In the genomic region with DNA sequence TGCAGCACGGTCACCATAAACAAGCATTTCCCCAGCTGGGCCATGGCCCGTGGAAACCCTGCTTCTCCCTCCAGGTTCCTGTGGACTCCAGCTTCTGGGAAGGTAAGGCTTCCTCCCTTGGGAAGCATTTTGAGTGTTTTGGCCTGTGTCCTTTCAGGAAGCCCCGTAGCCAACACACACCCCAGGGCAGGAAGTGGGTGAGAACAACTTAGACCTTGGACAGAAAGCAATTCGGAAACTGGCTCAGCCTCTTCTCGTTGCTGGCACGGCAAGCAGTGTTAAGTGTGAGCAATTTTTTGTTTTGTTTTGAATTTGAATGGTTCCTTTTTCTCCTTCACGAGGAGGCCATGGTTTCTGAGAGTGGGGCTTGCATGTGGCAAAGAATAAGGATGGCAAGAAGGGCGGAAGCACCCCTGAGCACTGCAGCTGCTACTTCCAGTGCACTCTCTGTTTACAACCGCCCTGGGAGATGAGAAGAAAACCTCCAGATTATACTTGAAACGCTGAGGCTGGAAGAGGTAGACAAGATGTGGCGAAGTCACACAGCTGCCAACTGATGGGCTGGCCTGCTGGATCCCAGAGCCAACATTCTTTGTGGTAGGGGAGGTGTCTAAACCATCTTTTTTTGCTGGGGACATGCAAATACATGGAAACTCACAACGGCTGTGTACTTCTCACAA, we compare ENCODE assay signal across 12 cellular contexts. TPM values are rescaled to one million over a fixed set of nuclear protein-coding genes. Genes with fewer than 3 reads are reported as not detected.
DNase-seq lines count a peak whose midpoint lies in the region; ATAC-seq and TF ChIP-seq lines count a peak whose summit lies in the region.
"Had no signal": no experiment of that assay in that cellular context is flagged by ENCODE, and none has a peak within 500 bp of the region (broad histone marks: within the 10 kb centered on the region; RNA-seq: fewer than 3 reads in every experiment).

No MANE protein-coding gene starts in this region.

- peak overlapping the region; percentile 79 for H3K27ac ChIP-seq in SJCRH30
- no peak overlapping the region for H3K27ac ChIP-seq in right cardiac atrium (ENCODE audit: low read length)
- H3K27ac ChIP-seq in substantia nigra (ENCODE audit: low read depth, low read length, poor library complexity, severe bottlenecking): peak overlapping the region; percentile 16
- H3K27ac ChIP-seq in SK-N-SH (ENCODE audit: low read depth in 2 of 2, low read length in 1 of 2): no peak overlapping the region
- H3K27ac ChIP-seq: SJSA1 had no signal

- CTCF ChIA-PET in SK-N-SH (lab: Yijun Ruan, JAX): interaction anchor here (0.6 to 1.5 kb wide), 2 partner anchors 17 to 360 kb away, joined by 4 read pairs; no protein-coding TSS in a partner anchor

- TF ChIP-seq EP300 in SK-N-SH (IDR thresholded peaks at IDR 0.05; ENCODE audit: borderline replicate concordance in 1 of 2, low read depth in 1 of 2, low read length in 1 of 2): no peak

- TF ChIP-seq RAD21 in SK-N-SH (IDR thresholded peaks at IDR 0.05; ENCODE audit: low read length): no peak

- DNase-seq in activated CD4-positive, alpha-beta T cell treated with anti-CD3 and anti-CD28 coated beads, Interleukin-2, amount 10 ng/mL, durations not matched to agents 24 days and 14 days: peak; percentile 56
- no peak for DNase-seq in activated CD4-positive, alpha-beta T cell treated with anti-CD3 and anti-CD28 coated beads, Interleukin-2, amount 50 U/mL, for 48 hours
- DNase-seq in SJCRH30 (peak; percentile 72 to 80), right cardiac atrium (peak; percentile 42 to 68 (median 64)), substantia nigra (lab: John Stamatoyannopoulos, UW) (peak in 4 of 49 donors; percentile 8 to 18 (median 12)), SK-N-SH (no peak)
- no peak for DNase-seq in stimulated activated naive CD4-positive, alpha-beta T cell treated with Interleukin-2 at 50 U/mL for 16 hours (lab: John Stamatoyannopoulos, UW)
- DNase-seq in NK-92 treated with Interleukin-12 subunit alpha and Interleukin-12 subunit beta, amount 100 ng/mL, for 24 hours (lab: John Stamatoyannopoulos, UW): no peak
- DNase-seq: activated T-cell treated with anti-CD3 and anti-CD28 coated beads for 4 hours had no signal

- peak; percentile 87 to 97 for ATAC-seq in right cardiac atrium
- ATAC-seq: A549 had no signal

- H2AFZ ChIP-seq in SK-N-SH (ENCODE audit: low read depth): no peak overlapping the region

- POLR2A ChIA-PET in SK-N-SH (lab: Yijun Ruan, JAX): no interaction called here

- H3K4me2 ChIP-seq in SK-N-SH: no peak overlapping the region
- H3K4me2 ChIP-seq: A549 had no signal

- H3K9me3 ChIP-seq in SJCRH30 (replicated peaks): no peaks in the 10 kb centered on the region
- no peaks in the 10 kb centered on the region for H3K9me3 ChIP-seq in right cardiac atrium (ENCODE audit: control insufficient read depth, low read length)
- no peaks in the 10 kb centered on the region for H3K9me3 ChIP-seq in SK-N-SH
- H3K9me3 ChIP-seq: A549, SJSA1 had no signal

- H3K27me3 ChIP-seq in SJCRH30 (no peaks in the 10 kb centered on the region), right cardiac atrium (ENCODE audit: control insufficient read depth, insufficient read depth) (no peaks in the 10 kb centered on the region), SK-N-SH (ENCODE audit: insufficient read depth) (no peaks in the 10 kb centered on the region; the same call in 1 of the 2 replicates)
- H3K27me3 ChIP-seq: SJSA1 had no signal

- H3K36me3 ChIP-seq in SJCRH30 (no peaks in the 10 kb centered on the region), SK-N-SH (replicated peaks in 1 of 2; ENCODE audit: control insufficient read depth in 1 of 2, insufficient read depth in 2 of 2, low read length in 1 of 2) (no peaks in the 10 kb centered on the region)
- H3K36me3 ChIP-seq: SJSA1 had no signal

- no peaks in the 10 kb centered on the region for H3K9me3 Mint-ChIP-seq in activated CD4-positive, alpha-beta T cell treated with anti-CD3 and anti-CD28 coated beads, Interleukin-2, amount 10 ng/mL, durations not matched to agents 24 days and 14 days

- intact Hi-C loops in activated CD4-positive, alpha-beta T cell treated with anti-CD3 and anti-CD28 coated beads, Interleukin-2, amount 10 ng/mL, durations not matched to agents 24 days and 14 days (cut with micrococcal nuclease): no loop called here
- intact Hi-C loops in right cardiac atrium (cut with DNase I): no loop called here

- H3F3A ChIP-seq in SK-N-SH (replicated peaks; ENCODE audit: insufficient read depth): no peaks in the 10 kb centered on the region

- TF ChIP-seq CTCF in SK-N-SH (IDR thresholded peaks at IDR 0.05): no peak

- no peaks in the 10 kb centered on the region for H3K79me2 ChIP-seq in SK-N-SH (ENCODE audit: insufficient read depth)

- WGBS in right cardiac atrium: 39% methylated on average over 12 of the region's 12 CpGs
- WGBS in SK-N-SH (ENCODE audit: low lambda C conversion rate): 66% methylated on average over 12 of the region's 12 CpGs

- H3K36me3 Mint-ChIP-seq in activated CD4-positive, alpha-beta T cell treated with anti-CD3 and anti-CD28 coated beads, Interleukin-2, amount 10 ng/mL, durations not matched to agents 24 days and 14 days (ENCODE audit: low read depth): no peaks in the 10 kb centered on the region
- H3K36me3 Mint-ChIP-seq: IgD-negative memory B cell had no signal

- H3K4me1 ChIP-seq in SJCRH30: peaks cover 45% of the 10 kb centered on the region
- H3K4me1 ChIP-seq in right cardiac atrium (ENCODE audit: control insufficient read depth, insufficient read depth, low read length): peaks cover 5% of the 10 kb centered on the region
- peaks cover 0 to 17% of the 10 kb centered on the region in 2 experiments; a peak in 2 of 4 replicates for H3K4me1 ChIP-seq in SK-N-SH (ENCODE audit: control insufficient read depth in 1 of 2, insufficient read depth in 2 of 2, low read depth in 1 of 2, low read length in 1 of 2)

- H4K20me1 ChIP-seq in SK-N-SH (ENCODE audit: insufficient read depth): no peaks in the 10 kb centered on the region

- peaks cover 5% of the 10 kb centered on the region for H3K4me1 Mint-ChIP-seq in activated CD4-positive, alpha-beta T cell treated with anti-CD3 and anti-CD28 coated beads, Interleukin-2, amount 10 ng/mL, durations not matched to agents 24 days and 14 days

- H3K4me3 ChIP-seq in SJCRH30 (peak overlapping the region; percentile 32), right cardiac atrium (ENCODE audit: low read length) (no peak overlapping the region), SK-N-SH (ENCODE audit: low read depth in 2 of 2, low read length in 1 of 2) (no peak overlapping the region)
- H3K4me3 ChIP-seq: A549, SJSA1 had no signal

- H3K27ac Mint-ChIP-seq in activated CD4-positive, alpha-beta T cell treated with anti-CD3 and anti-CD28 coated beads, Interleukin-2, amount 10 ng/mL, durations not matched to agents 24 days and 14 days: no peak overlapping the region

- H3K9me2 ChIP-seq in SK-N-SH: no peaks in the 10 kb centered on the region

- H3K4me3 Mint-ChIP-seq in activated CD4-positive, alpha-beta T cell treated with anti-CD3 and anti-CD28 coated beads, Interleukin-2, amount 10 ng/mL, durations not matched to agents 24 days and 14 days: no peak overlapping the region

- H3K9ac ChIP-seq in SK-N-SH: no peak overlapping the region

- H3K27me3 Mint-ChIP-seq in activated CD4-positive, alpha-beta T cell treated with anti-CD3 and anti-CD28 coated beads, Interleukin-2, amount 10 ng/mL, durations not matched to agents 24 days and 14 days: peaks cover 2% of the 10 kb centered on the region

TF ChIP-seq in SK-N-SH, 30 proteins besides CTCF, POLR2A, EP300 and RAD21 (continues in another document):
- TF ChIP-seq NFIC (IDR thresholded peaks at IDR 0.05; ENCODE audit: borderline replicate concordance) (no peak), POLR2AphosphoS5 (IDR thresholded peaks at IDR 0.05; ENCODE audit: low read depth, low read length) (no peak), RFX5 (IDR thresholded peaks at IDR 0.05; ENCODE audit: low read length) (no peak)
- TF ChIP-seq, protein P1, sequence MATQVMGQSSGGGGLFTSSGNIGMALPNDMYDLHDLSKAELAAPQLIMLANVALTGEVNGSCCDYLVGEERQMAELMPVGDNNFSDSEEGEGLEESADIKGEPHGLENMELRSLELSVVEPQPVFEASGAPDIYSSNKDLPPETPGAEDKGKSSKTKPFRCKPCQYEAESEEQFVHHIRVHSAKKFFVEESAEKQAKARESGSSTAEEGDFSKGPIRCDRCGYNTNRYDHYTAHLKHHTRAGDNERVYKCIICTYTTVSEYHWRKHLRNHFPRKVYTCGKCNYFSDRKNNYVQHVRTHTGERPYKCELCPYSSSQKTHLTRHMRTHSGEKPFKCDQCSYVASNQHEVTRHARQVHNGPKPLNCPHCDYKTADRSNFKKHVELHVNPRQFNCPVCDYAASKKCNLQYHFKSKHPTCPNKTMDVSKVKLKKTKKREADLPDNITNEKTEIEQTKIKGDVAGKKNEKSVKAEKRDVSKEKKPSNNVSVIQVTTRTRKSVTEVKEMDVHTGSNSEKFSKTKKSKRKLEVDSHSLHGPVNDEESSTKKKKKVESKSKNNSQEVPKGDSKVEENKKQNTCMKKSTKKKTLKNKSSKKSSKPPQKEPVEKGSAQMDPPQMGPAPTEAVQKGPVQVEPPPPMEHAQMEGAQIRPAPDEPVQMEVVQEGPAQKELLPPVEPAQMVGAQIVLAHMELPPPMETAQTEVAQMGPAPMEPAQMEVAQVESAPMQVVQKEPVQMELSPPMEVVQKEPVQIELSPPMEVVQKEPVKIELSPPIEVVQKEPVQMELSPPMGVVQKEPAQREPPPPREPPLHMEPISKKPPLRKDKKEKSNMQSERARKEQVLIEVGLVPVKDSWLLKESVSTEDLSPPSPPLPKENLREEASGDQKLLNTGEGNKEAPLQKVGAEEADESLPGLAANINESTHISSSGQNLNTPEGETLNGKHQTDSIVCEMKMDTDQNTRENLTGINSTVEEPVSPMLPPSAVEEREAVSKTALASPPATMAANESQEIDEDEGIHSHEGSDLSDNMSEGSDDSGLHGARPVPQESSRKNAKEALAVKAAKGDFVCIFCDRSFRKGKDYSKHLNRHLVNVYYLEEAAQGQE (IDR thresholded peaks at IDR 0.05; ENCODE audit: low read depth, low read length): no peak

RNA-seq across cellular contexts. Expression of a gene that starts 14.1 kb away (rescaled TPM):
- total RNA-seq in activated CD4-positive, alpha-beta T cell treated with anti-CD3 and anti-CD28 coated beads, Interleukin-2, amount 10 ng/mL, durations not matched to agents 24 days and 14 days: not detected in 2 replicates
- 6.6 and 8.1 TPM in 2 replicates for total RNA-seq in SJCRH30 (2014; rRNA removed; shearing (Covaris generic))
- total RNA-seq in right cardiac atrium: under 1 TPM in 3 of 4 donors, not detected in 1; 0.45 to 0.62 (median 0.46) TPM
- polyA plus RNA-seq in right cardiac atrium (0.50 TPM), SK-N-SH (2012; rRNA removed) (3.0 and 3.8 TPM in 2 replicates)
- 3.9 and 4.5 TPM in 2 replicates for polyA plus RNA-seq in SK-N-SH (2012; cell fraction: cytosol; rRNA removed)
- 0.97 and 1.3 TPM in 2 replicates for polyA plus RNA-seq in SK-N-SH (2012; cell fraction: nucleus; rRNA removed)
- polyA plus RNA-seq: A549, IgD-negative memory B cell had no signal

RNA-seq across cellular contexts. Expression of a gene that starts 17.9 kb away (rescaled TPM):
- not detected in 2 replicates for total RNA-seq in activated CD4-positive, alpha-beta T cell treated with anti-CD3 and anti-CD28 coated beads, Interleukin-2, amount 10 ng/mL, durations not matched to agents 24 days and 14 days
- total RNA-seq in SJCRH30 (2014; rRNA removed; shearing (Covaris generic)): 0.10 and 0.20 TPM in 2 replicates
- total RNA-seq in right cardiac atrium: under 1 TPM; 0.25 to 0.56 (median 0.36) TPM
- polyA plus RNA-seq in right cardiac atrium (0.02 TPM), SK-N-SH (2012; rRNA removed) (0.06 and 0.20 TPM in 2 replicates)
- polyA plus RNA-seq in SK-N-SH (2012; cell fraction: cytosol; rRNA removed): 0.09 TPM in 2 replicates
- 0.11 and 0.23 TPM in 2 replicates for polyA plus RNA-seq in SK-N-SH (2012; cell fraction: nucleus; rRNA removed)
- polyA plus RNA-seq: IgD-negative memory B cell had no signal

Comparison
In these comparisons a context has a peak if more than half of its experiments do, and no peak if none do; other contexts are left out.
1. DNase-seq: peak in activated CD4-positive, alpha-beta T cell treated with anti-CD3 and anti-CD28 coated beads, Interleukin-2, amount 10 ng/mL, durations not matched to agents 24 days and 14 days (single experiment), SJCRH30 (2 of 2) and right cardiac atrium (3 of 3); none in activated CD4-positive, alpha-beta T cell treated with anti-CD3 and anti-CD28 coated beads, Interleukin-2, amount 50 U/mL, for 48 hours (0 of 2), stimulated activated naive CD4-positive, alpha-beta T cell treated with Interleukin-2 at 50 U/mL for 16 hours (single experiment), SK-N-SH (single experiment) and NK-92 treated with Interleukin-12 subunit alpha and Interleukin-12 subunit beta, amount 100 ng/mL, for 24 hours (single experiment).
2. H3K27ac ChIP-seq: peak in SJCRH30 (single experiment) and substantia nigra (single experiment); none in right cardiac atrium (single experiment) and SK-N-SH (0 of 2).